ENCODE assay signal across 8 cellular contexts in the genomic region with DNA sequence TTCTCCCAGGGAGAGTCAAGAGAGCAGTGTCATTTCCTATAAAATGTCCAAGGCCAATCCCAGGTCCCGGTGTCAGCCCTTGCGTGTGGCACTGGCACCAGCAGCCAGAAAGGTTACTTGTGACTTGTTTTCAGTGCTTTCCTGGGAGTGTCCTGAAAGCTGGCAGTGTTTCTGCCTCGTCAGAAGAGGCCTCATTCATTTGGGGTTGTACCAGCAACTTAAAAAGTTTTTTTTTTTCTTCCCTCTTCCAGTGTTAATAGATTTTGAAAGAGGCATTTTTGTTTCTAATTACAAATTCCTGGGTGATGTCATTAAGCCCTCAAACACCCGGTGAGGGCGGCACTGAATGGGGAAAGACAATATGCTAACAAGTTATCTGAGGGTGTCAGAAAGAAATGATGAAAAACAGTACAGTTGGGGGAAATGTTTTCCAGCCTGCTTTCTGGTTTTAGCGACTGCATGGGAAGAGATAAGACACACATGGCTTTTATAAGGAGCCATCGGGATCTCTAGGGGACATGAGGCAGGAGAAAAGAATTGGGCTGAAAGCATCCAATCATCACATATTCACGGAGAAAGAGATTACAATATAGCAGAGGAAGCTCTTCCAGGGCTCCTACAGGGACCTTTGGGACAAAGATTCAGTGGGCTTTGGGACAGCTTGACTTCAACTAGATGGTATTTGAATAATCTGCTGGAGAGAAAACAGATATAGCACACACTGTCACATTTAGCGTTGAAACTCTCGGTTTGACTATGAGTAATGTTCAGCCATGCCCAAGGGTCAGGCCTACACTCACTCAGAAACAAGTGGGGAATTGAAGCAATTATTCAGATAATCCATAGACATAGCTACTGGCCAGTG.
DNase-seq lines count a peak whose midpoint lies in the region; ATAC-seq and TF ChIP-seq lines count a peak whose summit lies in the region.

No MANE protein-coding gene starts in this region.

- H3K4me1 Mint-ChIP-seq in endodermal cell: peaks cover 41% of the 10 kb centered on the region
- peaks cover 15 to 38% (median 22%) of the 10 kb centered on the region in 7 donors for H3K4me1 Mint-ChIP-seq in naive thymus-derived CD4-positive, alpha-beta T cell

- TF ChIP-seq RAD21 in HCT116 (IDR thresholded peaks at IDR 0.05; ENCODE audit: low read depth): no peak

- H3K4me2 ChIP-seq in HCT116 (ENCODE audit: low read length): no peak overlapping the region
- H3K4me2 ChIP-seq in OCI-LY7 (ENCODE audit: low read length): peak overlapping the region; percentile 85

- H3K4me3 ChIP-seq in HCT116 (replicated peaks in 1 of 2; ENCODE audit: low read depth in 1 of 2, low read length in 2 of 2): no peak overlapping the region
- no peak overlapping the region for H3K4me3 ChIP-seq in OCI-LY7 (ENCODE audit: low read depth, low read length, poor library complexity, severe bottlenecking)
- H3K4me3 ChIP-seq in endodermal cell (ENCODE audit: low read length): no peak overlapping the region
- no peak overlapping the region for H3K4me3 ChIP-seq in naive thymus-derived CD4-positive, alpha-beta T cell (ENCODE audit: low read length)

- CTCF ChIA-PET in HCT116 (lab: Charles Lee) (interaction anchor here (1.8 to 2.0 kb wide), 2 partner anchors 22 to 338 kb away, joined by 4 to 9 read pairs; no protein-coding TSS in a partner anchor), OCI-LY7 (lab: Charles Lee; ENCODE audit: unreplicated experiment) (interaction anchor here (1.1 to 1.9 kb wide), 2 partner anchors 45 to 47 kb away, joined by 4 to 5 read pairs; no protein-coding TSS in a partner anchor)
- CTCF ChIA-PET in naive thymus-derived CD4-positive, alpha-beta T cell (lab: Charles Lee): interaction anchor here (0.6 to 4.8 kb wide), 21 partner anchors 10 to 348 kb away, joined by 3 to 54 read pairs (median 6); no protein-coding TSS in a partner anchor

- H3K27ac ChIP-seq in HCT116 (ENCODE audit: low read depth, low read length): no peak overlapping the region
- peak overlapping the region; percentile 38 for H3K27ac ChIP-seq in OCI-LY7 (ENCODE audit: low read depth, low read length, poor library complexity, severe bottlenecking)
- no peak overlapping the region for H3K27ac ChIP-seq in endodermal cell (ENCODE audit: low read depth, low read length)
- no peak overlapping the region for H3K27ac ChIP-seq in naive thymus-derived CD4-positive, alpha-beta T cell (ENCODE audit: low read depth, low read length)

- H2AFZ ChIP-seq in HCT116 (ENCODE audit: low read depth, low read length, poor library complexity, severe bottlenecking) (peak overlapping the region; percentile 66), OCI-LY7 (ENCODE audit: low read length) (peak overlapping the region; percentile 93)

- POLR2A ChIA-PET in HCT116 (lab: Charles Lee) (no interaction called here), OCI-LY7 (lab: Charles Lee) (interaction anchor here (0.6 to 6.3 kb wide), 19 partner anchors 9 to 331 kb away, joined by 3 to 98 read pairs (median 5); a partner anchor contains a TSS)
- POLR2A ChIA-PET in naive thymus-derived CD4-positive, alpha-beta T cell (lab: Charles Lee): interaction anchor here (0.6 to 2.9 kb wide), 8 partner anchors 45 to 560 kb away, joined by 3 to 13 read pairs (median 3); no protein-coding TSS in a partner anchor

- BruUV-seq in HCT116 (replicated peaks; lab: Mats Ljungman, UMichigan) (no TSS peak), OCI-LY7 (replicated peaks; lab: Mats Ljungman, UMichigan) (no TSS peak)

- intact Hi-C loops in HCT116 (cut with micrococcal nuclease): no loop called here
- intact Hi-C loops in OCI-LY7 (cut with micrococcal nuclease; ENCODE audit: unreplicated experiment): loop anchor here (5.0 kb wide), 1 partner anchor 325 kb away; a partner anchor contains a TSS
- intact Hi-C loops in naive thymus-derived CD4-positive, alpha-beta T cell (cut with micrococcal nuclease): loop anchor here (5.0 kb wide), 6 partner anchors 85 to 260 kb away; no protein-coding TSS in a partner anchor

- WGBS in endodermal cell (ENCODE audit: insufficient coverage in 1 of 2, insufficient read length in 1 of 2), 2 experiments: 66 to 70% methylated on average over 9 to 10 of the region's 10 CpGs

- DNase-seq in GM13976 (ENCODE audit: low spot score) (peak; percentile 73), HCT116 (ENCODE audit: low read depth, low spot score) (no peak), OCI-LY7 (ENCODE audit: low spot score) (no peak), endodermal cell (peak; percentile 55), SKM-1 treated with dmso at 0.1 percent for 144 hours (lab: John Stamatoyannopoulos, UW; ENCODE audit: unreplicated experiment) (no peak), NCI-H2107 treated with DMSO at 0.1 percent for 48 hours (lab: John Stamatoyannopoulos, UW; ENCODE audit: unreplicated experiment) (no peak)
- DNase-seq in naive thymus-derived CD4-positive, alpha-beta T cell: no peak
- no peak for DNase-seq in stimulated activated CD4-positive, alpha-beta T cell treated with anti-CD3 and anti-CD28 coated beads, Interleukin-4, amount 100 ng/mL, for 24 hours

- H3K9ac ChIP-seq in HCT116 (ENCODE audit: low read length) (peak overlapping the region; percentile 7; the same call in 1 of the 2 replicates), endodermal cell (ENCODE audit: extremely low read depth, low read length, poor library complexity, severe bottlenecking) (peak overlapping the region; percentile 17)

- ATAC-seq in HCT116: no peak
- no peak for ATAC-seq in naive thymus-derived CD4-positive, alpha-beta T cell

- RAD21 ChIA-PET in HCT116 (lab: Charles Lee; ENCODE audit: low non-redundant PET in 1 of 2, low total read pairs in 2 of 2, uncharacterized antibody in 2 of 2, unreplicated experiment in 2 of 2): no interaction called here

- no peaks in the 10 kb centered on the region for H3K9me3 Mint-ChIP-seq in endodermal cell
- peaks cover 0 to 1% (median 0%) of the 10 kb centered on the region in 11 donors for H3K9me3 Mint-ChIP-seq in naive thymus-derived CD4-positive, alpha-beta T cell

- no peaks in the 10 kb centered on the region for H3K9me2 ChIP-seq in HCT116 (ENCODE audit: insufficient read depth)
- no peaks in the 10 kb centered on the region for H3K9me2 ChIP-seq in OCI-LY7 (ENCODE audit: insufficient read depth, low read length)

- TF ChIP-seq CTCF in GM13976 (IDR thresholded peaks at IDR 0.05; ENCODE audit: borderline replicate concordance, control extremely low read depth, extremely low read depth, insufficient read depth, missing control alignments): no peak
- no peak for TF ChIP-seq CTCF in HCT116 (IDR thresholded peaks at IDR 0.05 in 2 of 3, conservative IDR thresholded peaks at IDR 0.05 in 1 of 3; ENCODE audit: borderline replicate concordance in 1 of 3, insufficient read depth in 1 of 3, low read depth in 2 of 3, low read length in 2 of 3)
- no peak for TF ChIP-seq CTCF in OCI-LY7 (conservative IDR thresholded peaks at IDR 0.05; ENCODE audit: low read length)
- TF ChIP-seq CTCF in endodermal cell (conservative IDR thresholded peaks at IDR 0.05): no peak

- H3K27me3 ChIP-seq in HCT116 (ENCODE audit: insufficient read depth, low read length) (no peaks in the 10 kb centered on the region), endodermal cell (ENCODE audit: control insufficient read depth, insufficient read depth, low read length, poor library complexity, severe bottlenecking) (no peaks in the 10 kb centered on the region)
- no peaks in the 10 kb centered on the region for H3K27me3 ChIP-seq in naive thymus-derived CD4-positive, alpha-beta T cell (ENCODE audit: control insufficient read depth in 2 of 2, insufficient read depth in 2 of 2, low read length in 2 of 2)

- in situ Hi-C loops in GM13976 (cut with MboI; ENCODE audit: low sequenced_read_pairs, unreplicated experiment): no loop called here

- H3K36me3 ChIP-seq in HCT116 (ENCODE audit: control insufficient read depth in 1 of 2, insufficient read depth in 2 of 2, low read length in 2 of 2) (no peaks in the 10 kb centered on the region), OCI-LY7 (ENCODE audit: insufficient read depth, low read length) (no peaks in the 10 kb centered on the region), endodermal cell (ENCODE audit: control insufficient read depth, insufficient read depth, low read length) (no peaks in the 10 kb centered on the region)
- no peaks in the 10 kb centered on the region for H3K36me3 ChIP-seq in naive thymus-derived CD4-positive, alpha-beta T cell (ENCODE audit: control insufficient read depth in 2 of 3, insufficient read depth in 3 of 3, low read length in 3 of 3)

- H4K20me1 ChIP-seq in HCT116 (ENCODE audit: insufficient read depth) (no peaks in the 10 kb centered on the region), OCI-LY7 (ENCODE audit: insufficient read depth, low read length) (no peaks in the 10 kb centered on the region)

- H3K27me3 Mint-ChIP-seq in endodermal cell (ENCODE audit: insufficient read depth): no peaks in the 10 kb centered on the region
- no peaks in the 10 kb centered on the region for H3K27me3 Mint-ChIP-seq in naive thymus-derived CD4-positive, alpha-beta T cell

- H3K4me1 ChIP-seq in HCT116 (ENCODE audit: control insufficient read depth in 1 of 2, insufficient read depth in 2 of 2, low read length in 2 of 2): peaks cover 9 to 38% of the 10 kb centered on the region in 2 experiments
- peaks cover 81% of the 10 kb centered on the region for H3K4me1 ChIP-seq in OCI-LY7 (ENCODE audit: insufficient read depth, low read length, poor library complexity, severe bottlenecking)
- H3K4me1 ChIP-seq in endodermal cell (ENCODE audit: control insufficient read depth, insufficient read depth, low read length): peaks cover 23% of the 10 kb centered on the region
- H3K4me1 ChIP-seq in naive thymus-derived CD4-positive, alpha-beta T cell (ENCODE audit: control insufficient read depth in 2 of 2, insufficient read depth in 2 of 2, low read length in 2 of 2): peaks cover 5 to 7% of the 10 kb centered on the region in 2 donors

- H3K79me2 ChIP-seq in HCT116 (ENCODE audit: insufficient read depth, low read length) (no peaks in the 10 kb centered on the region), OCI-LY7 (ENCODE audit: insufficient read depth, low read depth, low read length) (no peaks in the 10 kb centered on the region)

- H3K36me3 Mint-ChIP-seq in endodermal cell (ENCODE audit: low read depth): no peaks in the 10 kb centered on the region
- peaks cover 0 to 2% (median 0%) of the 10 kb centered on the region in 5 donors for H3K36me3 Mint-ChIP-seq in naive thymus-derived CD4-positive, alpha-beta T cell

- H3K9me3 ChIP-seq in HCT116 (ENCODE audit: control insufficient read depth in 1 of 2, insufficient read depth in 1 of 2, low read depth in 1 of 2, low read length in 2 of 2): no peaks in the 10 kb centered on the region
- no peaks in the 10 kb centered on the region for H3K9me3 ChIP-seq in OCI-LY7 (ENCODE audit: low read length)
- no peaks in the 10 kb centered on the region for H3K9me3 ChIP-seq in endodermal cell (ENCODE audit: control insufficient read depth, low read length)
- no peaks in the 10 kb centered on the region for H3K9me3 ChIP-seq in naive thymus-derived CD4-positive, alpha-beta T cell (ENCODE audit: control insufficient read depth in 2 of 3, low read length in 3 of 3)

- H3K27ac Mint-ChIP-seq in endodermal cell: peak overlapping the region; percentile 67
- H3K27ac Mint-ChIP-seq in naive thymus-derived CD4-positive, alpha-beta T cell: peak overlapping the region in 7 of 9 donors; percentile 8 to 82 (median 57)

- no peak for TF ChIP-seq POLR2A in HCT116 (IDR thresholded peaks at IDR 0.05; ENCODE audit: borderline replicate concordance, extremely low read depth, insufficient read depth, insufficient read length)

- H3K4me3 Mint-ChIP-seq in endodermal cell: no peak overlapping the region
- no peak overlapping the region for H3K4me3 Mint-ChIP-seq in naive thymus-derived CD4-positive, alpha-beta T cell

Comparison
In these comparisons a context has a peak if more than half of its experiments do, and no peak if none do; other contexts are left out.
1. DNase-seq: peak in GM13976 (single experiment) and endodermal cell (single experiment); none in HCT116 (single experiment), OCI-LY7 (single experiment), naive thymus-derived CD4-positive, alpha-beta T cell (0 of 9), SKM-1 treated with dmso at 0.1 percent for 144 hours (single experiment), NCI-H2107 treated with DMSO at 0.1 percent for 48 hours (single experiment) and stimulated activated CD4-positive, alpha-beta T cell treated with anti-CD3 and anti-CD28 coated beads, Interleukin-4, amount 100 ng/mL, for 24 hours (single experiment).